1 cellular context compared by ENCODE assay signal in the genomic region with DNA sequence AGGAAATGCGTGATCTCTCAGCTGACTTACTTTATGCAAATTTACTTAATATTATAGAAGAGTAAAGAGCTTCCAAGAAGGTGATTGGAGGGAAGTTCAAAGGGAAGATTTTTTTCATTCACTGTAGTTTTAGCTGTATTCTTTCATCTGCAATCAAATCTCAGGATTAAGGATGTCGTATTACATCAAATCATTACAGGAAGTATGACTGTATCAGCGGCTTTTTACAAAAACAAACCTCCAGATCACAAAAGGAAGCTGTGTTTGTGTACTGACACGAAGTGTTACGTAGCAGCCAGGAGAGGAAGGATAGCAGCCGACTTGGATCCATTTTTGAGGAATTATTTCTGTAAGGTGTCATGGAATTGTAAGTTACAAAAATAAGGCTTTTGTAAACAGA.
TF ChIP-seq lines count a peak whose summit lies in the region.

No MANE protein-coding gene starts in this region.

TF ChIP-seq in HepG2, 621 proteins besides CTCF, POLR2A, EP300 and RAD21:
- TF ChIP-seq ZNF878 (CRISPR knock-in tag; IDR thresholded peaks at IDR 0.05) (no peak), ZNF367 (CRISPR knock-in tag; IDR thresholded peaks at IDR 0.05; ENCODE audit: borderline replicate concordance) (no peak), MEF2D (CRISPR knock-in tag; IDR thresholded peaks at IDR 0.05) (no peak), RFX3 (CRISPR knock-in tag; IDR thresholded peaks at IDR 0.05) (no peak), ZNF773 (CRISPR knock-in tag; IDR thresholded peaks at IDR 0.05; ENCODE audit: borderline replicate concordance) (no peak), HNRNPH1 (optimal IDR thresholded peaks at IDR 0.05; ENCODE audit: low read depth, low read length) (no peak)
- TF ChIP-seq, protein P1, sequence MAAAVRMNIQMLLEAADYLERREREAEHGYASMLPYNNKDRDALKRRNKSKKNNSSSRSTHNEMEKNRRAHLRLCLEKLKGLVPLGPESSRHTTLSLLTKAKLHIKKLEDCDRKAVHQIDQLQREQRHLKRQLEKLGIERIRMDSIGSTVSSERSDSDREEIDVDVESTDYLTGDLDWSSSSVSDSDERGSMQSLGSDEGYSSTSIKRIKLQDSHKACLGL (CRISPR knock-in tag; IDR thresholded peaks at IDR 0.05) = no peak
- TF ChIP-seq, protein P2, sequence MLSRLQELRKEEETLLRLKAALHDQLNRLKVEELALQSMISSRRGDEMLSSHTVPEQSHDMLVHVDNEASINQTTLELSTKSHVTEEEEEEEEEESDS (CRISPR knock-in tag; IDR thresholded peaks at IDR 0.05; ENCODE audit: borderline replicate concordance) = no peak
